Comparison of ENCODE assay signal across 32 cellular contexts in the genomic region with DNA sequence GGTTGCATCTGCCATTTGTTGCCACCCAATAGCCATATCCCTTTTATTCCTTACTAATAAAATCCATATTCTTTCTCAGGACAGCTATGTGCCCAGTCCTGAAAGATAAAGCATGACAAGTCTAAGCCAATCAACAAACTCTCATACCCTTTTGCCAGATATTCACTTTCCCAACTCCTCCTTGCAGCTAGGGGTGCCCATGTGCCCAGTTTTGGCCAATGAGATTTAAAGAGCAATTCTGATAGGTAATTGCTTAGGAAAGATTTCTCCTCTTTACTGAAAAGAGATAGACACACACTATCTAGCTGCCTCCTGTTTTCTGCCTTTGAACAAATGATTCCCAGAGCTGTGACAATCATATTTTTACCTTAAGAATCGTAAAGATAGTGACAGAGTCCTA.
"Had no signal": no experiment of that assay in that cellular context is flagged by ENCODE, and none has a peak within 500 bp of the region (broad histone marks: within the 10 kb centered on the region; RNA-seq: fewer than 3 reads in every experiment).

No MANE protein-coding gene starts in this region.

- H3K27ac ChIP-seq: ascending aorta, breast epithelium, cardiac muscle cell, colonic mucosa, epithelial cell of prostate, esophagus squamous epithelium, gastroesophageal sphincter, WERI-Rb-1 had no signal

- H3K9me3 Mint-ChIP-seq: activated CD4-positive, alpha-beta memory T cell treated with anti-CD3 and anti-CD28 coated beads for 36 hours; activated CD4-positive, alpha-beta T cell treated with anti-CD3 and anti-CD28 coated beads, Interleukin-2, amount 10 ng/mL, durations not matched to agents 24 days and 14 days; activated naive CD4-positive, alpha-beta T cell treated with anti-CD3 and anti-CD28 coated beads, Interleukin-2, amount 10 ng/mL, durations not matched to agents 7 days and 5 days; activated naive CD4-positive, alpha-beta T cell treated with anti-CD3 and anti-CD28 coated beads, Interleukin-2, amount 50 U/mL, for 72 hours; activated naive CD8-positive, alpha-beta T cell treated with anti-CD3 and anti-CD28 coated beads, Interleukin-2, amount 10 ng/mL, durations not matched to agents 7 days and 5 days; activated T-cell treated with anti-CD3 and anti-CD28 coated beads, Interleukin-2, amount 50 U/mL, for 24 hours; activated T-cell treated with anti-CD3 and anti-CD28 coated beads, Interleukin-2, amount 50 U/mL, for 72 hours; brain; T-helper 2 cell treated with Interferon-gamma antibody and Interleukin-4, amounts not matched to agents 5 μg/mL and 100 μg/mL, for 36 hours had no signal

- H3K4me1 ChIP-seq: breast epithelium, colonic mucosa had no signal

- ATAC-seq: activated CD4-positive, alpha-beta T cell treated with anti-CD3 and anti-CD28 coated beads for 36 hours; activated CD8-positive, alpha-beta T cell treated with anti-CD3 and anti-CD28 coated beads, Interleukin-2, amount 10 ng/mL, durations not matched to agents 7 days and 5 days; activated naive CD4-positive, alpha-beta T cell treated with anti-CD3 and anti-CD28 coated beads, Interleukin-2, amount 50 U/mL, for 72 hours; activated T-cell treated with anti-CD3 and anti-CD28 coated beads, Interleukin-2, amount 50 U/mL, for 72 hours; gastroesophageal sphincter; T-helper 17 cell had no signal

- H3K36me3 Mint-ChIP-seq: activated CD4-positive, alpha-beta memory T cell treated with anti-CD3 and anti-CD28 coated beads for 36 hours; activated naive CD4-positive, alpha-beta T cell treated with anti-CD3 and anti-CD28 coated beads, Interleukin-2, amount 50 U/mL, for 72 hours; brain had no signal

- H3K36me3 ChIP-seq: ascending aorta, breast epithelium, cardiac muscle cell, colonic mucosa, esophagus squamous epithelium, gastroesophageal sphincter, WERI-Rb-1 had no signal

- DNase-seq: activated CD4-positive, alpha-beta memory T cell treated with anti-CD3 and anti-CD28 coated beads for 36 hours; activated CD4-positive, alpha-beta T cell treated with anti-CD3 and anti-CD28 coated beads for 36 hours; activated CD4-positive, alpha-beta T cell treated with anti-CD3 and anti-CD28 coated beads, Interleukin-2, amount 10 ng/mL, durations not matched to agents 24 days and 14 days; activated CD4-positive, CD25-positive, alpha-beta regulatory T cell; activated CD4-positive, CD25-positive, alpha-beta regulatory T cell treated with anti-CD3 and anti-CD28 coated beads, Interleukin-2, amount 50 U/mL, for 72 hours; activated CD8-positive, alpha-beta memory T cell treated with anti-CD3 and anti-CD28 coated beads, Interleukin-2, amount 50 U/mL, for 48 hours; activated CD8-positive, alpha-beta T cell treated with anti-CD3 and anti-CD28 coated beads, Interleukin-2, amount 10 ng/mL, durations not matched to agents 7 days and 5 days; activated gamma-delta T cell; activated naive CD4-positive, alpha-beta T cell; activated naive CD4-positive, alpha-beta T cell treated with anti-CD3 and anti-CD28 coated beads, Interleukin-2, amount 10 ng/mL, durations not matched to agents 7 days and 5 days; activated naive CD8-positive, alpha-beta T cell treated with anti-CD3 and anti-CD28 coated beads, Interleukin-2, amount 10 ng/mL, durations not matched to agents 7 days and 5 days; activated T-cell treated with anti-CD3 and anti-CD28 coated beads for 4 hours; activated T-cell treated with anti-CD3 and anti-CD28 coated beads, Interleukin-2, amount 50 U/mL, for 24 hours; activated T-cell treated with anti-CD3 and anti-CD28 coated beads, Interleukin-2, amount 50 U/mL, for 72 hours; central memory CD4-positive, alpha-beta T cell; cerebellar nuclear complex; colonic mucosa; effector CD8-positive, alpha-beta T cell; esophagus squamous epithelium; foreskin melanocyte; T-helper 17 cell; T1000; WERI-Rb-1 had no signal

- FAIRE-seq: endothelial cell of umbilical vein had no signal

- H3K27me3 Mint-ChIP-seq: activated CD4-positive, alpha-beta memory T cell treated with anti-CD3 and anti-CD28 coated beads for 36 hours; activated CD4-positive, alpha-beta T cell treated with anti-CD3 and anti-CD28 coated beads for 36 hours; activated T-cell treated with anti-CD3 and anti-CD28 coated beads, Interleukin-2, amount 50 U/mL, for 24 hours; T-helper 17 cell had no signal

- H3K4me3 Mint-ChIP-seq: activated CD4-positive, alpha-beta memory T cell treated with anti-CD3 and anti-CD28 coated beads for 36 hours; activated CD4-positive, alpha-beta T cell treated with anti-CD3 and anti-CD28 coated beads for 36 hours; activated CD4-positive, alpha-beta T cell treated with anti-CD3 and anti-CD28 coated beads, Interleukin-2, amount 10 ng/mL, durations not matched to agents 24 days and 14 days; activated CD8-positive, alpha-beta T cell treated with anti-CD3 and anti-CD28 coated beads, Interleukin-2, amount 10 ng/mL, durations not matched to agents 7 days and 5 days; activated naive CD4-positive, alpha-beta T cell treated with anti-CD3 and anti-CD28 coated beads, Interleukin-2, amount 10 ng/mL, durations not matched to agents 7 days and 5 days; activated naive CD8-positive, alpha-beta T cell treated with anti-CD3 and anti-CD28 coated beads, Interleukin-2, amount 10 ng/mL, durations not matched to agents 7 days and 5 days; activated T-cell treated with anti-CD3 and anti-CD28 coated beads, Interleukin-2, amount 50 U/mL, for 24 hours; activated T-cell treated with anti-CD3 and anti-CD28 coated beads, Interleukin-2, amount 50 U/mL, for 72 hours; brain; T-helper 17 cell; T-helper 2 cell treated with Interferon-gamma antibody and Interleukin-4, amounts not matched to agents 5 μg/mL and 100 μg/mL, for 36 hours had no signal

- H3K27me3 ChIP-seq: ascending aorta, breast epithelium, colonic mucosa, esophagus squamous epithelium, gastroesophageal sphincter had no signal

- H3K27ac Mint-ChIP-seq: activated CD4-positive, alpha-beta memory T cell treated with anti-CD3 and anti-CD28 coated beads for 36 hours; activated CD4-positive, alpha-beta T cell treated with anti-CD3 and anti-CD28 coated beads for 36 hours; activated CD4-positive, alpha-beta T cell treated with anti-CD3 and anti-CD28 coated beads, Interleukin-2, amount 10 ng/mL, durations not matched to agents 24 days and 14 days; activated CD8-positive, alpha-beta T cell treated with anti-CD3 and anti-CD28 coated beads, Interleukin-2, amount 10 ng/mL, durations not matched to agents 7 days and 5 days; activated naive CD4-positive, alpha-beta T cell treated with anti-CD3 and anti-CD28 coated beads, Interleukin-2, amount 10 ng/mL, durations not matched to agents 7 days and 5 days; activated naive CD4-positive, alpha-beta T cell treated with anti-CD3 and anti-CD28 coated beads, Interleukin-2, amount 50 U/mL, for 72 hours; activated naive CD8-positive, alpha-beta T cell treated with anti-CD3 and anti-CD28 coated beads, Interleukin-2, amount 10 ng/mL, durations not matched to agents 7 days and 5 days; activated T-cell treated with anti-CD3 and anti-CD28 coated beads, Interleukin-2, amount 50 U/mL, for 24 hours; activated T-cell treated with anti-CD3 and anti-CD28 coated beads, Interleukin-2, amount 50 U/mL, for 72 hours; brain; T-helper 17 cell; T-helper 2 cell treated with Interferon-gamma antibody and Interleukin-4, amounts not matched to agents 5 μg/mL and 100 μg/mL, for 36 hours had no signal

- H3K9me3 ChIP-seq: ascending aorta, breast epithelium, colonic mucosa, esophagus squamous epithelium, gastroesophageal sphincter had no signal

- H3K4me3 ChIP-seq: ascending aorta, breast epithelium, cardiac muscle cell, colonic mucosa, esophagus squamous epithelium, gastroesophageal sphincter had no signal
